8 cellular contexts compared by ENCODE assay signal in the genomic region with DNA sequence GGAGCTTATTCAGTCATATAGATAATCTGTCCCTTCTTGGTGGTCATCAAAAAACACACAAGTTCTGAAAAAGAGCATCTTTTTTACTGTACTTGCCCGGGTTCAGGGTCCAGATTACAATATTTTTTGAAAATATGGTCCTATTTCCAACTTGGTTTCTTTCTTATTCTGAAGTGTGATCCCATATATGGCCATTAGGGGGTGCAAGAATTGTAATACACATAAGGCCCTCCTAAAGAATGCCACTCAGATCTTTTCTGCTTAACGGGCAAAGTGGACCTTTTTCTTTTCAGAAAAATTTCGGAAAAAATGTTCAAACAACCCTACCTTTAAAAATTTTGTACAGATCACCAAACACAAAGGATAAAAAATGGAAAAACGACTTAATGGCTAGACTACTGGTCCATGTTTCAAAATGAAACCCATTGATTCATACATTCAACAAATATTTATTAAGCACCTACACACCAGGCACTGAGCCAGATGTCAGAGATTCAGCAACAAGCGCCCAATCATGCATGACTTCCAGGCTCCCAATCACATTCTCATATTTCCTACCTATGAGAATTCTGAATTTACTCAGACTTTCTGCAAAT.
DNase-seq lines count a peak whose midpoint lies in the region; ATAC-seq and TF ChIP-seq lines count a peak whose summit lies in the region.

No MANE protein-coding gene starts in this region.

- no peak overlapping the region for H3K4me2 ChIP-seq in neural progenitor cell

- POLR2A ChIA-PET in BJ (lab: Charles Lee): no interaction called here

- no peak overlapping the region for H2AFZ ChIP-seq in neural progenitor cell (replicated peaks)

- H3K9me3 Mint-ChIP-seq in neural progenitor cell: no peaks in the 10 kb centered on the region

- no peaks in the 10 kb centered on the region for H3K4me1 Mint-ChIP-seq in neural progenitor cell

- H3K36me3 ChIP-seq in BJ (ENCODE audit: control insufficient read depth, insufficient read depth, low read length) (no peaks in the 10 kb centered on the region), neural progenitor cell (no peaks in the 10 kb centered on the region)

- no peaks in the 10 kb centered on the region for H3K79me2 ChIP-seq in neural progenitor cell (ENCODE audit: low read depth)

- no peak overlapping the region for H3K4me3 Mint-ChIP-seq in neural progenitor cell

- H3F3A ChIP-seq in neural progenitor cell (ENCODE audit: low read depth): no peaks in the 10 kb centered on the region

- no peak overlapping the region for H3K27ac Mint-ChIP-seq in neural progenitor cell

- DNase-seq in BJ (ENCODE audit: low read depth) (no peak), M059J (ENCODE audit: low read depth) (peak; percentile 9), dedifferentiated amniotic fluid mesenchymal stem cell (ENCODE audit: extremely low spot score) (peak; percentile 27), neural progenitor cell (ENCODE audit: low spot score) (peak; percentile 52), occipital lobe (lab: John Stamatoyannopoulos, UW) (no peak)
- no peak for DNase-seq in NK-92 treated with Interleukin-12 subunit alpha and Interleukin-12 subunit beta, amount 100 ng/mL, for 24 hours (lab: John Stamatoyannopoulos, UW)

- CTCF ChIA-PET in BJ (lab: Yijun Ruan, JAX): interaction anchor here (1.5 to 2.8 kb wide), 3 partner anchors 471 to 474 kb away, joined by 3 to 20 read pairs (median 10); no protein-coding TSS in a partner anchor

- TF ChIP-seq CTCF in BJ (IDR thresholded peaks at IDR 0.05; ENCODE audit: insufficient read depth, low read depth, low read length): peak; percentile 71
- peak; percentile 68 for TF ChIP-seq CTCF in neural progenitor cell (IDR thresholded peaks at IDR 0.05)

- H3K27ac ChIP-seq in neural progenitor cell: no peak overlapping the region

- no peaks in the 10 kb centered on the region for H3K9me3 ChIP-seq in neural progenitor cell (ENCODE audit: low read depth)

- H3K4me1 ChIP-seq in neural progenitor cell: no peaks in the 10 kb centered on the region

- H3K36me3 Mint-ChIP-seq in neural progenitor cell: no peaks in the 10 kb centered on the region

- no peak overlapping the region for H3K9ac ChIP-seq in neural progenitor cell

- H3K27me3 ChIP-seq in BJ (ENCODE audit: control insufficient read depth, insufficient read depth, low read length): no peaks in the 10 kb centered on the region
- H3K27me3 ChIP-seq in neural progenitor cell: no peaks in the 10 kb centered on the region

- ATAC-seq in GM18868 (IDR thresholded peaks at IDR 0.05; ENCODE audit: unreplicated experiment): peak; percentile 85
- ATAC-seq in HG03565 (IDR thresholded peaks at IDR 0.05; ENCODE audit: unreplicated experiment): no peak

- H4K20me1 ChIP-seq in neural progenitor cell (ENCODE audit: low read depth): no peaks in the 10 kb centered on the region

- H3K27me3 Mint-ChIP-seq in neural progenitor cell (ENCODE audit: insufficient read depth, low read depth): no peaks in the 10 kb centered on the region

- H3K4me3 ChIP-seq in BJ (ENCODE audit: low read depth, low read length) (no peak overlapping the region), neural progenitor cell (no peak overlapping the region)

Comparison
In these comparisons a context has a peak if more than half of its experiments do, and no peak if none do; other contexts are left out.
1. DNase-seq: peak in M059J (single experiment), dedifferentiated amniotic fluid mesenchymal stem cell (single experiment) and neural progenitor cell (single experiment); none in BJ (single experiment), NK-92 treated with Interleukin-12 subunit alpha and Interleukin-12 subunit beta, amount 100 ng/mL, for 24 hours (single experiment) and occipital lobe (single experiment).